In the genomic region with DNA sequence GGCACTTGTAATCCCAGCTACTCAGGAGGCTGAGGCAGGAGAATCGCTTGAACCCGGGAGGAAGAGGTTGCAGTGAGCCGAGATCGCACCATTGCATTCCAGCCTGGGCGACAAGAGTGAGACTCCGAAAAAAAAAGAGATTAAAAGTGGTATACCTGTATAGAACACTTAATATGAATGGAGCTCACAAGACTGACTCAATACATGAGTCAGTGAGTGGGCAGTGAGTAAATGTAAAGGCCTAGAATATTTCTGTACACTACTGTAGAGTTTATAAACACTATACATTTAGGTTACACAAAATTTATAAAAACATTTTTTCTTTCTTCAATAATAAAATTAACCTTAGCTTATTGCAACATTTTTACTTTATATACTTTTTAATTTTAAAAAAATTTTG, we compare ENCODE assay signal across 18 cellular contexts.
DNase-seq lines count a peak whose midpoint lies in the region; ATAC-seq, FAIRE-seq and TF ChIP-seq lines count a peak whose summit lies in the region.
"Had no signal": no experiment of that assay in that cellular context is flagged by ENCODE, and none has a peak within 500 bp of the region (broad histone marks: within the 10 kb centered on the region; RNA-seq: fewer than 3 reads in every experiment).

No MANE protein-coding gene starts in this region.

- H3K27me3 Mint-ChIP-seq in activated CD4-positive, alpha-beta T cell treated with anti-CD3 and anti-CD28 coated beads for 36 hours = no peaks in the 10 kb centered on the region

- POLR2A ChIA-PET in activated CD4-positive, alpha-beta T cell treated with anti-CD3 and anti-CD28 coated beads for 36 hours (lab: Charles Lee) = no interaction called here

- H3K9ac ChIP-seq in mammary epithelial cell (ENCODE audit: insufficient read depth, low read length) = no peak overlapping the region
- H3K9ac ChIP-seq: BLaER1 had no signal

- no peak overlapping the region for H3K4me3 Mint-ChIP-seq in activated CD4-positive, alpha-beta T cell treated with anti-CD3 and anti-CD28 coated beads for 36 hours

- no peaks in the 10 kb centered on the region for H3K79me2 ChIP-seq in mammary epithelial cell (ENCODE audit: insufficient read depth, low read length)

- H3K27ac ChIP-seq in mammary epithelial cell (ENCODE audit: insufficient read depth, low read depth, low read length) (no peak overlapping the region), pancreas (no peak overlapping the region), upper lobe of right lung (no peak overlapping the region), tibial artery (no peak overlapping the region)
- H3K27ac ChIP-seq: 22Rv1, BLaER1 had no signal

- peak; percentile 51 for ATAC-seq in activated CD4-positive, alpha-beta T cell treated with anti-CD3 and anti-CD28 coated beads for 36 hours
- ATAC-seq in pancreas = no peak
- no peak for ATAC-seq in HG02981 (IDR thresholded peaks at IDR 0.05; ENCODE audit: unreplicated experiment)
- no peak for ATAC-seq in upper lobe of right lung
- ATAC-seq: Panc1 had no signal

- no peak overlapping the region for H3K4me2 ChIP-seq in mammary epithelial cell (ENCODE audit: insufficient read depth, low read depth, low read length)
- H3K4me2 ChIP-seq: BLaER1 had no signal

- DNase-seq in activated CD4-positive, alpha-beta T cell treated with anti-CD3 and anti-CD28 coated beads for 36 hours = no peak
- no peak for DNase-seq in activated CD4-positive, alpha-beta T cell treated with anti-CD3 and anti-CD28 coated beads, Interleukin-2, amount 50 U/mL, for 1 hour
- DNase-seq in RKO (ENCODE audit: low spot score) (peak; percentile 69), mammary epithelial cell (peak; percentile 47), pancreas (no peak), upper lobe of right lung (no peak), tibial artery (no peak)
- DNase-seq: KBM-7, NCI-H1048, NCI-H2107, NCI-H446 treated with DMSO at 0.1 percent for 48 hours, NCI-H748 treated with DMSO at 0.1 percent for 48 hours, SIG-M5 had no signal

- H3K36me3 Mint-ChIP-seq in activated CD4-positive, alpha-beta T cell treated with anti-CD3 and anti-CD28 coated beads for 36 hours (ENCODE audit: low read depth) = peaks cover 29% of the 10 kb centered on the region

- H3K4me1 ChIP-seq in mammary epithelial cell (ENCODE audit: insufficient read depth, low read length) = no peaks in the 10 kb centered on the region
- H3K4me1 ChIP-seq in pancreas = no peaks in the 10 kb centered on the region
- H3K4me1 ChIP-seq in upper lobe of right lung = no peaks in the 10 kb centered on the region
- no peaks in the 10 kb centered on the region for H3K4me1 ChIP-seq in tibial artery
- H3K4me1 ChIP-seq: BLaER1, HAP-1 had no signal

- in situ Hi-C loops in mammary epithelial cell (cut with MboI; ENCODE audit: low sequenced_read_pairs in 2 of 2) = no loop called here

- H3K4me3 ChIP-seq in mammary epithelial cell (replicated peaks in 1 of 3; ENCODE audit: insufficient read depth in 1 of 3, low read depth in 2 of 3, low read length in 3 of 3) = no peak overlapping the region
- no peak overlapping the region for H3K4me3 ChIP-seq in pancreas
- no peak overlapping the region for H3K4me3 ChIP-seq in upper lobe of right lung
- H3K4me3 ChIP-seq in tibial artery = no peak overlapping the region
- H3K4me3 ChIP-seq: BLaER1, HAP-1 had no signal

- peak; percentile 94 for FAIRE-seq in pancreas (lab: Jason Lieb, UNC)

- dilution Hi-C loops in mammary epithelial cell (cut with HindIII; ENCODE audit: low sequenced_read_pairs) = no loop called here

- 100% methylated on average over 6 of the region's 6 CpGs for WGBS in mammary epithelial cell (ENCODE audit: low coverage, missing lambda C conversion rate)
- 92 to 96% methylated on average over 6 of the region's 6 CpGs for WGBS in pancreas, 2 donors

- H3K9me3 ChIP-seq in mammary epithelial cell (replicated peaks; ENCODE audit: insufficient read depth, low read length) = no peaks in the 10 kb centered on the region
- H3K9me3 ChIP-seq in pancreas = no peaks in the 10 kb centered on the region
- H3K9me3 ChIP-seq in upper lobe of right lung = no peaks in the 10 kb centered on the region
- H3K9me3 ChIP-seq in tibial artery = no peaks in the 10 kb centered on the region
- H3K9me3 ChIP-seq: HAP-1 had no signal

- H3K27ac Mint-ChIP-seq in activated CD4-positive, alpha-beta T cell treated with anti-CD3 and anti-CD28 coated beads for 36 hours = no peak overlapping the region

- H3K4me1 Mint-ChIP-seq in activated CD4-positive, alpha-beta T cell treated with anti-CD3 and anti-CD28 coated beads for 36 hours = peaks cover 1% of the 10 kb centered on the region

- peaks cover 9% of the 10 kb centered on the region for H3K9me3 Mint-ChIP-seq in activated CD4-positive, alpha-beta T cell treated with anti-CD3 and anti-CD28 coated beads for 36 hours (ENCODE audit: low read depth)

- BruUV-seq in mammary epithelial cell (replicated peaks; lab: Mats Ljungman, UMichigan) = no TSS peak

- intact Hi-C loops in activated CD4-positive, alpha-beta T cell treated with anti-CD3 and anti-CD28 coated beads for 36 hours (cut with DNase I, micrococcal nuclease) = no loop called here
- intact Hi-C loops in mammary epithelial cell (cut with micrococcal nuclease) = no loop called here
- intact Hi-C loops in pancreas (cut with DNase I) = no loop called here
- intact Hi-C loops in upper lobe of right lung (cut with DNase I) = no loop called here
- intact Hi-C loops in tibial artery (cut with DNase I; ENCODE audit: low total_unique reads) = no loop called here

- H3K36me3 ChIP-seq in mammary epithelial cell (ENCODE audit: insufficient read depth, low read length) (no peaks in the 10 kb centered on the region), pancreas (peaks cover 0 to 6% (median 0%) of the 10 kb centered on the region in 3 donors), upper lobe of right lung (peaks cover 20% of the 10 kb centered on the region), tibial artery (peaks cover 16 to 20% (median 20%) of the 10 kb centered on the region in 3 donors)

- H2AFZ ChIP-seq in mammary epithelial cell (ENCODE audit: low read depth, low read length) = no peak overlapping the region

- TF ChIP-seq CTCF in mammary epithelial cell (conservative IDR thresholded peaks at IDR 0.05 in 1 of 2, IDR thresholded peaks at IDR 0.05 in 1 of 2; ENCODE audit: extremely low read depth in 1 of 2, insufficient read depth in 1 of 2, low read depth in 1 of 2, low read length in 2 of 2) (no peak), pancreas (IDR thresholded peaks at IDR 0.05) (no peak), upper lobe of right lung (IDR thresholded peaks at IDR 0.05) (no peak), tibial artery (IDR thresholded peaks at IDR 0.05) (no peak)

- no peaks in the 10 kb centered on the region for H4K20me1 ChIP-seq in mammary epithelial cell (ENCODE audit: insufficient read depth, low read length)
- H4K20me1 ChIP-seq: BLaER1 had no signal

- CTCF ChIA-PET in activated CD4-positive, alpha-beta T cell treated with anti-CD3 and anti-CD28 coated beads for 36 hours (lab: Charles Lee) = interaction anchor here (0.6 kb wide), 2 partner anchors 55 to 63 kb away, joined by 3 read pairs; no protein-coding TSS in a partner anchor
- CTCF ChIA-PET in mammary epithelial cell (lab: Charles Lee; ENCODE audit: low non-redundant PET) = no interaction called here

- H3K27me3 ChIP-seq in mammary epithelial cell (ENCODE audit: insufficient read depth, low read length) (no peaks in the 10 kb centered on the region), pancreas (no peaks in the 10 kb centered on the region), upper lobe of right lung (no peaks in the 10 kb centered on the region), tibial artery (no peaks in the 10 kb centered on the region)
- H3K27me3 ChIP-seq: BLaER1 had no signal

Comparison
In these comparisons a context has a peak if more than half of its experiments do, and no peak if none do; other contexts are left out.
1. DNase-seq: peak in RKO (single experiment) and mammary epithelial cell (single experiment); none in activated CD4-positive, alpha-beta T cell treated with anti-CD3 and anti-CD28 coated beads for 36 hours (single experiment), activated CD4-positive, alpha-beta T cell treated with anti-CD3 and anti-CD28 coated beads, Interleukin-2, amount 50 U/mL, for 1 hour (single experiment), pancreas (0 of 6), upper lobe of right lung (single experiment) and tibial artery (0 of 2).